In genomic region chrX:49876750-49877149, GRCh38 we compare ENCODE assay signal across 8 cellular contexts. TPM values are rescaled to one million over a fixed set of nuclear protein-coding genes. Genes with fewer than 3 reads are reported as not detected.
DNase-seq lines count a peak whose midpoint lies in the region; ATAC-seq, FAIRE-seq and TF ChIP-seq lines count a peak whose summit lies in the region.
"Had no signal": no experiment of that assay in that cellular context is flagged by ENCODE, and none has a peak within 500 bp of the region (broad histone marks: within the 10 kb centered on the region; RNA-seq: fewer than 3 reads in every experiment).

No MANE protein-coding gene starts in this region.

- no peak overlapping the region for H3K4me3 ChIP-seq in CD8-positive, alpha-beta memory T cell (ENCODE audit: low read length)
- H3K4me3 ChIP-seq in dorsolateral prefrontal cortex (peak overlapping the region in 1 of 59 donors; percentile 6), osteoblast (ENCODE audit: insufficient read depth, low read length) (no peak overlapping the region)

- intact Hi-C loops in dorsolateral prefrontal cortex (cut with DNase I): loop anchor here (5.0 kb wide), 1 partner anchor 34 kb away; no protein-coding TSS in a partner anchor

- H3K27me3 ChIP-seq in CD8-positive, alpha-beta memory T cell (ENCODE audit: insufficient read depth, low read length, poor library complexity, severe bottlenecking): no peaks in the 10 kb centered on the region
- H3K27me3 ChIP-seq in dorsolateral prefrontal cortex (peaks cover 0 to 65% (median 16%) of the 10 kb centered on the region in 45 donors), osteoblast (ENCODE audit: insufficient read depth, low read length) (peaks cover 4% of the 10 kb centered on the region)

- peak overlapping the region in 7 of 8 donors; percentile 42 to 84 (median 70) for H3K27ac Mint-ChIP-seq in CD8-positive, alpha-beta memory T cell

- no peak overlapping the region for H3K4me2 ChIP-seq in osteoblast (ENCODE audit: insufficient read depth, low read length)

- H3K36me3 Mint-ChIP-seq in CD8-positive, alpha-beta memory T cell: peaks cover 0 to 3% (median 0%) of the 10 kb centered on the region in 3 donors

- H3K79me2 ChIP-seq in osteoblast (ENCODE audit: insufficient read depth, low read length): peaks cover 2% of the 10 kb centered on the region

- no peaks in the 10 kb centered on the region for H3K9me3 Mint-ChIP-seq in CD8-positive, alpha-beta memory T cell

- H4K20me1 ChIP-seq in osteoblast (ENCODE audit: insufficient read depth, low read length): no peaks in the 10 kb centered on the region

- ATAC-seq in HG03571 (IDR thresholded peaks at IDR 0.05; ENCODE audit: unreplicated experiment): no peak
- no peak for ATAC-seq in HG02588 (IDR thresholded peaks at IDR 0.05; ENCODE audit: unreplicated experiment)

- H3K27ac ChIP-seq in CD8-positive, alpha-beta memory T cell (ENCODE audit: low read depth, low read length): no peak overlapping the region
- H3K27ac ChIP-seq in dorsolateral prefrontal cortex (peak overlapping the region in 46 of 59 donors; percentile 15 to 97 (median 90)), osteoblast (ENCODE audit: low read depth, low read length) (no peak overlapping the region)
- H3K27ac ChIP-seq: neutrophil had no signal

- peaks cover 2 to 4% of the 10 kb centered on the region in 2 donors for H3K27me3 Mint-ChIP-seq in CD8-positive, alpha-beta memory T cell

- H3K4me1 Mint-ChIP-seq in CD8-positive, alpha-beta memory T cell: peaks cover 13 to 27% (median 18%) of the 10 kb centered on the region in 3 donors

- H3K4me3 Mint-ChIP-seq in CD8-positive, alpha-beta memory T cell: peak overlapping the region in 3 of 7 donors; percentile 25 to 77 (median 35)

- peak; percentile 72 for FAIRE-seq in GM18507 (lab: Jason Lieb, UNC)

- POLR2A ChIA-PET in CD8-positive, alpha-beta memory T cell (lab: Charles Lee): no interaction called here

- CTCF ChIA-PET in CD8-positive, alpha-beta memory T cell (lab: Charles Lee): interaction anchor here (1.4 kb wide), 1 partner anchor 45 kb away, joined by 4 read pairs; the partner anchor contains the start of gene CLCN5

- H3K4me1 ChIP-seq in CD8-positive, alpha-beta memory T cell (ENCODE audit: insufficient read depth, low read length): peaks cover 18% of the 10 kb centered on the region
- peaks cover 3% of the 10 kb centered on the region for H3K4me1 ChIP-seq in osteoblast (ENCODE audit: insufficient read depth, low read length)

- no peaks in the 10 kb centered on the region for H3K36me3 ChIP-seq in CD8-positive, alpha-beta memory T cell (ENCODE audit: insufficient read depth, low read length)
- no peaks in the 10 kb centered on the region for H3K36me3 ChIP-seq in osteoblast (ENCODE audit: insufficient read depth, low read length)
- H3K36me3 ChIP-seq: neutrophil had no signal

- DNase-seq in CD8-positive, alpha-beta memory T cell: peak in 1 of 5 donors; percentile 26
- DNase-seq in GM18507 (ENCODE audit: extremely low spot score, insufficient read length, low read depth): no peak
- peak; percentile 37 for DNase-seq in NCI-H69 (lab: John Stamatoyannopoulos, UW)
- peak in 2 of 10 donors; percentile 15 to 41 for DNase-seq in dorsolateral prefrontal cortex
- peak; percentile 91 for DNase-seq in osteoblast (ENCODE audit: insufficient read length, low spot score, missing footprints)

- TF ChIP-seq CTCF in dorsolateral prefrontal cortex (IDR thresholded peaks at IDR 0.05 in 54 of 56, conservative IDR thresholded peaks at IDR 0.05 in 2 of 56; ENCODE audit: low read depth in 1 of 56, partially characterized antibody in 56 of 56): peak; percentile 27 to 73 (median 62)
- peak; percentile 51 for TF ChIP-seq CTCF in osteoblast (IDR thresholded peaks at IDR 0.05; ENCODE audit: extremely low read depth, low read depth, low read length)

- no peak overlapping the region for H2AFZ ChIP-seq in osteoblast (ENCODE audit: low read length)

- no peaks in the 10 kb centered on the region for H3K9me3 ChIP-seq in CD8-positive, alpha-beta memory T cell (ENCODE audit: low read length)
- no peaks in the 10 kb centered on the region for H3K9me3 ChIP-seq in osteoblast (ENCODE audit: low read depth, low read length)
- H3K9me3 ChIP-seq: neutrophil had no signal

RNA-seq across cellular contexts. Expression of gene USP27X, which starts 2.5 kb away (rescaled TPM):
- 1 to 10 TPM; 1.7 TPM for total RNA-seq in CD8-positive, alpha-beta memory T cell
- 0.69 TPM for polyA plus RNA-seq in CD8-positive, alpha-beta memory T cell
- total RNA-seq in dorsolateral prefrontal cortex (10 to 100 TPM in 90 of 120 experiments, 1 to 10 TPM in 30; 4.4 to 20.1 (median 12.2) TPM), osteoblast (3.6 and 4.1 TPM in 2 replicates)

RNA-seq across cellular contexts. Expression of gene CLCN5, which starts 45.6 kb away (rescaled TPM):
- 1 to 10 TPM; 3.0 to 4.0 TPM for total RNA-seq in CD8-positive, alpha-beta memory T cell
- polyA plus RNA-seq in CD8-positive, alpha-beta memory T cell: 0.63 TPM
- 1 to 10 TPM; 2.8 to 9.2 (median 5.1) TPM for total RNA-seq in dorsolateral prefrontal cortex
- total RNA-seq in osteoblast: 13.0 and 13.8 TPM in 2 replicates

RNA-seq across cellular contexts. Expression of gene PAGE4, which starts 47.6 kb away (rescaled TPM):
- total RNA-seq in CD8-positive, alpha-beta memory T cell: not detected
- polyA plus RNA-seq in CD8-positive, alpha-beta memory T cell: not detected
- total RNA-seq in dorsolateral prefrontal cortex (not detected), osteoblast (not detected in 2 replicates)

Comparison
In these comparisons a context has a peak if more than half of its experiments do, and no peak if none do; other contexts are left out.
1. H3K27ac ChIP-seq: peak in dorsolateral prefrontal cortex (46 of 59); none in CD8-positive, alpha-beta memory T cell (single experiment) and osteoblast (single experiment).